In genomic region chr7:140229101-140229525, GRCh38 we compare ENCODE assay signal across 14 cellular contexts. TPM values are rescaled to one million over a fixed set of nuclear protein-coding genes. Genes with fewer than 3 reads are reported as not detected.
DNase-seq lines count a peak whose midpoint lies in the region; ATAC-seq, FAIRE-seq and TF ChIP-seq lines count a peak whose summit lies in the region.
"Had no signal": no experiment of that assay in that cellular context is flagged by ENCODE, and none has a peak within 500 bp of the region (broad histone marks: within the 10 kb centered on the region; RNA-seq: fewer than 3 reads in every experiment).

No MANE protein-coding gene starts in this region.

- no peaks in the 10 kb centered on the region for H3K9me3 ChIP-seq in CD4-positive, CD25-positive, alpha-beta regulatory T cell (ENCODE audit: control insufficient read depth in 2 of 2, low read length in 2 of 2)
- H3K9me3 ChIP-seq: ascending aorta had no signal

- peak overlapping the region; percentile 96 for H3K27ac ChIP-seq in CD4-positive, CD25-positive, alpha-beta regulatory T cell (ENCODE audit: insufficient read depth, low read length, poor library complexity, severe bottlenecking)
- no peak overlapping the region for H3K27ac ChIP-seq in GM23338 (ENCODE audit: low read depth)
- H3K27ac ChIP-seq: ascending aorta had no signal

- no peaks in the 10 kb centered on the region for H3K9me2 ChIP-seq in GM23338 (ENCODE audit: insufficient read depth)

- peaks cover 23 to 59% (median 45%) of the 10 kb centered on the region in 4 donors for H3K4me1 Mint-ChIP-seq in CD4-positive, CD25-positive, alpha-beta regulatory T cell
- peaks cover 17% of the 10 kb centered on the region for H3K4me1 Mint-ChIP-seq in GM23338
- H3K4me1 Mint-ChIP-seq in activated T-cell treated with anti-CD3 and anti-CD28 coated beads, Interleukin-2, amount 50 U/mL, for 4 hours (ENCODE audit: low read depth), result peaks cover 56% of the 10 kb centered on the region
- H3K4me1 Mint-ChIP-seq in naive thymus-derived CD8-positive, alpha-beta T cell, result peaks cover 25 to 74% (median 62%) of the 10 kb centered on the region in 4 donors

- no peak for FAIRE-seq in GM19239 (lab: Jason Lieb, UNC)
- FAIRE-seq: HTR-8/SVneo had no signal

- POLR2A ChIA-PET in naive thymus-derived CD8-positive, alpha-beta T cell (lab: Charles Lee), result interaction anchor here (0.6 to 10.6 kb wide), 23 partner anchors 9 to 270 kb away, joined by 3 to 303 read pairs (median 9); partner anchors contain the start of genes KDM7A and PARP12

- H3K27me3 ChIP-seq in CD4-positive, CD25-positive, alpha-beta regulatory T cell (ENCODE audit: control insufficient read depth, insufficient read depth, low read length), result no peaks in the 10 kb centered on the region
- peaks cover 14% of the 10 kb centered on the region for H3K27me3 ChIP-seq in GM23338 (ENCODE audit: insufficient read depth)

- ATAC-seq in CD4-positive, CD25-positive, alpha-beta regulatory T cell (ENCODE audit: low read depth in 2 of 2), result no peak
- ATAC-seq in GM23338 (no peak), GM21390 (IDR thresholded peaks at IDR 0.05; ENCODE audit: unreplicated experiment) (no peak), GM21786 (IDR thresholded peaks at IDR 0.05; ENCODE audit: unreplicated experiment) (no peak)
- no peak for ATAC-seq in activated T-cell treated with anti-CD3 and anti-CD28 coated beads, Interleukin-2, amount 50 U/mL, for 4 hours
- peak in 1 of 2 donors; percentile 10 for ATAC-seq in naive thymus-derived CD8-positive, alpha-beta T cell

- no peaks in the 10 kb centered on the region for H3K36me3 Mint-ChIP-seq in CD4-positive, CD25-positive, alpha-beta regulatory T cell
- H3K36me3 Mint-ChIP-seq in GM23338 (ENCODE audit: low read depth), result no peaks in the 10 kb centered on the region
- no peaks in the 10 kb centered on the region for H3K36me3 Mint-ChIP-seq in activated T-cell treated with anti-CD3 and anti-CD28 coated beads, Interleukin-2, amount 50 U/mL, for 4 hours (ENCODE audit: insufficient read depth)
- H3K36me3 Mint-ChIP-seq in naive thymus-derived CD8-positive, alpha-beta T cell, result no peaks in the 10 kb centered on the region

- no peaks in the 10 kb centered on the region for H3F3A ChIP-seq in GM23338 (replicated peaks; ENCODE audit: low read depth)

- peak overlapping the region; percentile 96; the same call in 1 of the 2 replicates for H2AFZ ChIP-seq in GM23338

- no peaks in the 10 kb centered on the region for H3K36me3 ChIP-seq in CD4-positive, CD25-positive, alpha-beta regulatory T cell (ENCODE audit: control insufficient read depth, insufficient read depth, low read length)
- H3K36me3 ChIP-seq in GM23338 (ENCODE audit: insufficient read depth), result no peaks in the 10 kb centered on the region
- H3K36me3 ChIP-seq: ascending aorta had no signal

- H3K4me2 ChIP-seq in GM23338, result peak overlapping the region; percentile 96

- H3K27me3 Mint-ChIP-seq in CD4-positive, CD25-positive, alpha-beta regulatory T cell, result peaks cover 6% of the 10 kb centered on the region
- peaks cover 18% of the 10 kb centered on the region for H3K27me3 Mint-ChIP-seq in GM23338 (ENCODE audit: insufficient read depth, low read depth, poor library complexity)
- no peaks in the 10 kb centered on the region for H3K27me3 Mint-ChIP-seq in activated T-cell treated with anti-CD3 and anti-CD28 coated beads, Interleukin-2, amount 50 U/mL, for 4 hours (ENCODE audit: low read depth)
- no peaks in the 10 kb centered on the region for H3K27me3 Mint-ChIP-seq in naive thymus-derived CD8-positive, alpha-beta T cell

- H3K4me1 ChIP-seq in CD4-positive, CD25-positive, alpha-beta regulatory T cell (ENCODE audit: control insufficient read depth, insufficient read depth, low read length, poor library complexity, severe bottlenecking), result peaks cover 36% of the 10 kb centered on the region
- peaks cover 13% of the 10 kb centered on the region for H3K4me1 ChIP-seq in GM23338 (ENCODE audit: insufficient read depth)

- no peaks in the 10 kb centered on the region for H4K20me1 ChIP-seq in GM23338 (replicated peaks; ENCODE audit: insufficient read depth)

- peaks cover 0 to 1% (median 0%) of the 10 kb centered on the region in 7 donors for H3K9me3 Mint-ChIP-seq in CD4-positive, CD25-positive, alpha-beta regulatory T cell
- no peaks in the 10 kb centered on the region; the same call in 2 of the 3 replicates for H3K9me3 Mint-ChIP-seq in GM23338
- H3K9me3 Mint-ChIP-seq in activated T-cell treated with anti-CD3 and anti-CD28 coated beads, Interleukin-2, amount 50 U/mL, for 4 hours, result no peaks in the 10 kb centered on the region
- no peaks in the 10 kb centered on the region for H3K9me3 Mint-ChIP-seq in naive thymus-derived CD8-positive, alpha-beta T cell

- H3K4me3 ChIP-seq in CD4-positive, CD25-positive, alpha-beta regulatory T cell (ENCODE audit: low read depth, low read length), result peak overlapping the region; percentile 61
- no peak overlapping the region; the same call in 1 of the 2 replicates for H3K4me3 ChIP-seq in GM23338

- peak in 2 of 3 donors; percentile 40 to 59 for DNase-seq in CD4-positive, CD25-positive, alpha-beta regulatory T cell
- DNase-seq in GM23338 (ENCODE audit: low spot score) (no peak), GM19239 (ENCODE audit: insufficient read length, low spot score) (no peak), medulla oblongata (ENCODE audit: extremely low spot score) (no peak)
- DNase-seq in activated T-cell treated with anti-CD3 and anti-CD28 coated beads, Interleukin-2, amount 50 U/mL, for 4 hours, result no peak
- peak in 2 of 10 donors; percentile 6 to 33 for DNase-seq in naive thymus-derived CD8-positive, alpha-beta T cell
- DNase-seq: glutamatergic neuron, H7, NCI-H146, NCI-H774 had no signal

- peak overlapping the region; percentile 97 to 100 (median 99) for H3K27ac Mint-ChIP-seq in CD4-positive, CD25-positive, alpha-beta regulatory T cell
- no peak overlapping the region for H3K27ac Mint-ChIP-seq in GM23338
- peak overlapping the region; percentile 97 to 100 (median 100) for H3K27ac Mint-ChIP-seq in naive thymus-derived CD8-positive, alpha-beta T cell

- no peaks in the 10 kb centered on the region for H3K79me2 ChIP-seq in GM23338 (replicated peaks; ENCODE audit: insufficient read depth)

- no peak for TF ChIP-seq CTCF in GM23338 (conservative IDR thresholded peaks at IDR 0.05; ENCODE audit: low read depth in 2 of 2)

- H3K4me3 Mint-ChIP-seq in CD4-positive, CD25-positive, alpha-beta regulatory T cell, result peak overlapping the region; percentile 78 to 97 (median 90)
- peak overlapping the region; percentile 77; the same call in 1 of the 3 replicates for H3K4me3 Mint-ChIP-seq in GM23338
- H3K4me3 Mint-ChIP-seq in activated T-cell treated with anti-CD3 and anti-CD28 coated beads, Interleukin-2, amount 50 U/mL, for 4 hours, result peak overlapping the region; percentile 91
- H3K4me3 Mint-ChIP-seq in naive thymus-derived CD8-positive, alpha-beta T cell, result peak overlapping the region; percentile 80 to 98 (median 90)

TF ChIP-seq in GM23338, 12 proteins besides CTCF, POLR2A, EP300 and RAD21:
- no peak for TF ChIP-seq EZH2 (IDR thresholded peaks at IDR 0.05; ENCODE audit: low read depth, unreplicated experiment)
- TF ChIP-seq ZNF114 (CRISPR knock-in tag; IDR thresholded peaks at IDR 0.05), result no peak
- no peak for TF ChIP-seq STAT1 (IDR thresholded peaks at IDR 0.05; ENCODE audit: unreplicated experiment)
- TF ChIP-seq ZNF331 (CRISPR knock-in tag; IDR thresholded peaks at IDR 0.05; ENCODE audit: low read depth), result no peak
- TF ChIP-seq POLR2AphosphoS5 (IDR thresholded peaks at IDR 0.05; ENCODE audit: low read depth), result no peak
- TF ChIP-seq NANOG (IDR thresholded peaks at IDR 0.05; ENCODE audit: borderline replicate concordance), result no peak
TF ChIP-seq in GM23338: peak in this region for 0.

RNA-seq across cellular contexts. Expression of gene KDM7A, which starts 52.3 kb away (rescaled TPM):
- total RNA-seq in CD4-positive, CD25-positive, alpha-beta regulatory T cell, result 52.0 TPM
- 1 to 10 TPM; 3.2 to 4.9 (median 4.0) TPM for polyA plus RNA-seq in CD4-positive, CD25-positive, alpha-beta regulatory T cell
- total RNA-seq in GM23338 (2014; rRNA removed; shearing (Covaris generic)), result 9.4 and 10.8 TPM in 2 replicates
- 2.0 and 2.3 TPM in 2 replicates for polyA plus RNA-seq in GM23338 (2016; fragmentation: Nextera tagmentation; extraction: Ambion mirVana)
- 1 to 10 TPM; 6.3 to 9.5 (median 7.4) TPM for total RNA-seq in activated T-cell treated with anti-CD3 and anti-CD28 coated beads, Interleukin-2, amount 50 U/mL, for 4 hours
- 10 to 100 TPM; 60.7 to 65.4 TPM for total RNA-seq in naive thymus-derived CD8-positive, alpha-beta T cell
- polyA plus RNA-seq in naive thymus-derived CD8-positive, alpha-beta T cell, result 1 to 10 TPM; 3.5 to 4.4 (median 4.3) TPM

Comparison
In these comparisons a context has a peak if more than half of its experiments do, and no peak if none do; other contexts are left out.
1. DNase-seq: peak in CD4-positive, CD25-positive, alpha-beta regulatory T cell (2 of 3); none in GM23338 (single experiment), activated T-cell treated with anti-CD3 and anti-CD28 coated beads, Interleukin-2, amount 50 U/mL, for 4 hours (single experiment), GM19239 (single experiment) and medulla oblongata (single experiment).
2. Peak in every context shown above with its lines, with median percentiles within 50 percentile points of each other: H3K4me3 Mint-ChIP-seq.